Comparison of ENCODE assay signal across 14 cellular contexts in the genomic region with DNA sequence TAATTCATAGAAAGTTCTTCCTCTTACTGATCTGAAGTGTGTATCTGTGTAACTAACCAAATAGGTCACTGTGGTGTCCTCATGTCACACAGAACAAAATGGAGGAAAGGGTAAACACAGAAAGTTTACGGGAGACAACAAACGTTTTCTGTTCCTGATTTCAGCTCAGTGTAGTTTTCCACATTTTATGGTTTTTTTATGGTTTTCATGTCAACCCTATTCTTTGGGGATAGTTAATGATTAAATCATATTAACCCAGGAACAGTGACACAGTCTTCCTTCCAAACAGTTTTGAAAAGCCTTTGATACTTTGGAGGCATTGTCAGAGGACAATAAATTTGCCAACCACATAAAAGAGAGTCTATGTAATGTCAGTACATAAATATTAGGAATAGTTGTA. TPM values are rescaled to one million over a fixed set of nuclear protein-coding genes. Genes with fewer than 3 reads are reported as not detected.
"Had no signal": no experiment of that assay in that cellular context is flagged by ENCODE, and none has a peak within 500 bp of the region (broad histone marks: within the 10 kb centered on the region; RNA-seq: fewer than 3 reads in every experiment).

No MANE protein-coding gene starts in this region.

- H3K9me3 ChIP-seq: lower lobe of right lung, sigmoid colon, thoracic aorta had no signal

- H3K4me3 ChIP-seq: lower lobe of right lung, sigmoid colon, thoracic aorta had no signal

- H3K27ac ChIP-seq: lower lobe of right lung, sigmoid colon, thoracic aorta had no signal

- H3K36me3 ChIP-seq: lower lobe of right lung, sigmoid colon, thoracic aorta had no signal

- DNase-seq: activated CD4-positive, alpha-beta T cell treated with anti-CD3 and anti-CD28 coated beads for 48 hours; activated CD8-positive, alpha-beta T cell treated with anti-CD3 and anti-CD28 coated beads for 36 hours; activated effector memory CD4-positive, alpha-beta T cell treated with Interleukin-2 at 50 U/mL for 16 hours; activated naive CD4-positive, alpha-beta T cell treated with anti-CD3 and anti-CD28 coated beads, Interleukin-2, amount 50 U/mL, for 16 hours; activated T-cell treated with anti-CD3 and anti-CD28 coated beads, Interleukin-2, amount 50 U/mL, for 4 hours; hippocampal formation; lower lobe of right lung; sigmoid colon; stimulated activated CD4-positive, alpha-beta T cell treated with anti-CD3 and anti-CD28 coated beads, Interleukin-2, amount 100 ng/mL, for 24 hours; T-helper 17 cell had no signal

- ATAC-seq: activated CD8-positive, alpha-beta T cell treated with anti-CD3 and anti-CD28 coated beads for 36 hours; activated T-cell treated with anti-CD3 and anti-CD28 coated beads, Interleukin-2, amount 50 U/mL, for 4 hours; esophagus mucosa; lower lobe of right lung; T-helper 17 cell; WTC11 had no signal

RNA-seq across cellular contexts. Expression of a gene that starts 4.2 kb away (rescaled TPM):
- total RNA-seq: activated CD8-positive, alpha-beta T cell treated with anti-CD3 and anti-CD28 coated beads for 36 hours; neural crest cell; T-helper 17 cell had no signal
